1 cellular context compared by ENCODE assay signal in genomic region chr2:125543968-125544514, GRCh38.
TF ChIP-seq lines count a peak whose summit lies in the region.

No MANE protein-coding gene starts in this region.

TF ChIP-seq in HepG2, 621 proteins besides CTCF, POLR2A, EP300 and RAD21 (continued from another document):
- TF ChIP-seq, protein P1, sequence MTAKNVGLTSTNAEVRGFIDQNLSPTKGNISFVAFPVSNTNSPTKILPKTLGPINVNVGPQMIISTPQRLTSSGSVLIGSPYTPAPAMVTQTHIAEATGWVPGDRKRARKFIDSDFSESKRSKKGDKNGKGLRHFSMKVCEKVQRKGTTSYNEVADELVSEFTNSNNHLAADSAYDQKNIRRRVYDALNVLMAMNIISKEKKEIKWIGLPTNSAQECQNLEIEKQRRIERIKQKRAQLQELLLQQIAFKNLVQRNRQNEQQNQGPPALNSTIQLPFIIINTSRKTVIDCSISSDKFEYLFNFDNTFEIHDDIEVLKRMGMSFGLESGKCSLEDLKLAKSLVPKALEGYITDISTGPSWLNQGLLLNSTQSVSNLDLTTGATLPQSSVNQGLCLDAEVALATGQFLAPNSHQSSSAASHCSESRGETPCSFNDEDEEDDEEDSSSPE (CRISPR knock-in tag; IDR thresholded peaks at IDR 0.05), result no peak
- TF ChIP-seq IRF2 (CRISPR knock-in tag; IDR thresholded peaks at IDR 0.05) (no peak), MAFK (conservative IDR thresholded peaks at IDR 0.05 in 1 of 2, IDR thresholded peaks at IDR 0.05 in 1 of 2; ENCODE audit: low read length in 2 of 2) (peak; percentile 58 to 75), FOSL1 (CRISPR knock-in tag; IDR thresholded peaks at IDR 0.05; ENCODE audit: borderline replicate concordance) (no peak), FOXC1 (CRISPR knock-in tag; IDR thresholded peaks at IDR 0.05; ENCODE audit: borderline replicate concordance) (no peak), ZNF20 (CRISPR knock-in tag; IDR thresholded peaks at IDR 0.05) (no peak)
